ENCODE assay signal across 21 cellular contexts in genomic region chr9:126854734-126855133, GRCh38.
"Had no signal": no experiment of that assay in that cellular context is flagged by ENCODE, and none has a peak within 500 bp of the region (broad histone marks: within the 10 kb centered on the region; RNA-seq: fewer than 3 reads in every experiment).

No MANE protein-coding gene starts in this region.

- H3K9ac ChIP-seq: KMS-11 had no signal

- H3K27ac ChIP-seq: KMS-11, RWPE1 had no signal

- ATAC-seq: Panc1, PC-3, SK-N-SH treated with all-trans-retinoic acid at 6 μM for 48 hours had no signal

- H3K4me2 ChIP-seq: KMS-11 had no signal

- DNase-seq: IMR-90, Kasumi-1, MM.1S, NCI-H1092 treated with DMSO at 0.1 percent for 48 hours, NCI-H1436, NCI-H187, NCI-H2029, NCI-H2081 treated with DMSO at 0.1 percent for 48 hours, NCI-H2171, NCI-H226, NCI-H446, NCI-H510A, NCI-H524 treated with DMSO at 0.1 percent for 48 hours, NCI-H69, NCI-H774, PC-3, SHP77 had no signal
